Comparison of ENCODE assay signal across 12 cellular contexts in the genomic region with DNA sequence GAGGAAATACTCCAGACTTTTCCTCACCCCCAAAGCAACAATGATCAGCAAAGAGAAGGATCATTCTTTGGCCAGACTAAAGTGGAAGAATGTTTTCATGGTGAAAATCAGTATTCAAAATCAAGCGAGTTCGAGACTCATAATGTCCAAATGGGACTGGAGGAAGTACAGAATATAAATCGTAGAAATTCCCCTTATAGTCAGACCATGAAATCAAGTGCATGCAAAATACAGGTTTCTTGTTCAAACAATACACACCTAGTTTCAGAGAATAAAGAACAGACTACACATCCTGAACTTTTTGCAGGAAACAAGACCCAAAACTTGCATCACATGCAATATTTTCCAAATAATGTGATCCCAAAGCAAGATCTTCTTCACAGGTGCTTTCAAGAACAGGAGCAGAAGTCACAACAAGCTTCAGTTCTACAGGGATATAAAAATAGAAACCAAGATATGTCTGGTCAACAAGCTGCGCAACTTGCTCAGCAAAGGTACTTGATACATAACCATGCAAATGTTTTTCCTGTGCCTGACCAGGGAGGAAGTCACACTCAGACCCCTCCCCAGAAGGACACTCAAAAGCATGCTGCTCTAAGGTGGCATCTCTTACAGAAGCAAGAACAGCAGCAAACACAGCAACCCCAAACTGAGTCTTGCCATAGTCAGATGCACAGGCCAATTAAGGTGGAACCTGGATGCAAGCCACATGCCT.
DNase-seq lines count a peak whose midpoint lies in the region; ATAC-seq and TF ChIP-seq lines count a peak whose summit lies in the region.
"Had no signal": no experiment of that assay in that cellular context is flagged by ENCODE, and none has a peak within 500 bp of the region (broad histone marks: within the 10 kb centered on the region; RNA-seq: fewer than 3 reads in every experiment).

No MANE protein-coding gene starts in this region.

- peak; percentile 17 for DNase-seq in GM20000 (ENCODE audit: low spot score)
- DNase-seq in central memory CD8-positive, alpha-beta T cell (ENCODE audit: low spot score in 2 of 2): no peak
- no peak for DNase-seq in T-helper 2 cell treated with Interferon-gamma antibody and Interleukin-4, amounts not matched to agents 5 μg/mL and 100 μg/mL, for 36 hours (ENCODE audit: low spot score)
- no peak for DNase-seq in GDM1 (lab: John Stamatoyannopoulos, UW)
- DNase-seq in NCI-H446 (lab: John Stamatoyannopoulos, UW): no peak
- DNase-seq: activated CD8-positive, alpha-beta memory T cell treated with anti-CD3 and anti-CD28 coated beads, Interleukin-2, amount 50 U/mL, for 4 hours; DMS153; HFFc6; NCI-H2029 treated with DMSO at 0.1 percent for 48 hours had no signal

- H3K36me3 Mint-ChIP-seq in central memory CD8-positive, alpha-beta T cell (ENCODE audit: insufficient read depth): peaks cover 21% of the 10 kb centered on the region
- H3K36me3 Mint-ChIP-seq in T-helper 2 cell treated with Interferon-gamma antibody and Interleukin-4, amounts not matched to agents 5 μg/mL and 100 μg/mL, for 36 hours (ENCODE audit: low read depth): peaks cover 49% of the 10 kb centered on the region

- H3K9me3 Mint-ChIP-seq in central memory CD8-positive, alpha-beta T cell: no peaks in the 10 kb centered on the region
- no peaks in the 10 kb centered on the region for H3K9me3 Mint-ChIP-seq in T-helper 2 cell treated with Interferon-gamma antibody and Interleukin-4, amounts not matched to agents 5 μg/mL and 100 μg/mL, for 36 hours
- H3K9me3 Mint-ChIP-seq: HFFc6 had no signal

- H3K27me3 Mint-ChIP-seq in central memory CD8-positive, alpha-beta T cell: no peaks in the 10 kb centered on the region
- no peaks in the 10 kb centered on the region for H3K27me3 Mint-ChIP-seq in T-helper 2 cell treated with Interferon-gamma antibody and Interleukin-4, amounts not matched to agents 5 μg/mL and 100 μg/mL, for 36 hours (ENCODE audit: low read depth)

- H3K27ac Mint-ChIP-seq in central memory CD8-positive, alpha-beta T cell (ENCODE audit: low read depth): peak overlapping the region; percentile 7
- no peak overlapping the region for H3K27ac Mint-ChIP-seq in T-helper 2 cell treated with Interferon-gamma antibody and Interleukin-4, amounts not matched to agents 5 μg/mL and 100 μg/mL, for 36 hours
- H3K27ac Mint-ChIP-seq: HFFc6 had no signal

- ATAC-seq in GM18519 (IDR thresholded peaks at IDR 0.05; ENCODE audit: low FRiP score, unreplicated experiment) (peak; percentile 51), HG03064 (IDR thresholded peaks at IDR 0.05; ENCODE audit: low read depth, unreplicated experiment) (peak; percentile 83), HG03342 (IDR thresholded peaks at IDR 0.05; ENCODE audit: unreplicated experiment) (no peak)
- ATAC-seq in central memory CD8-positive, alpha-beta T cell (replicated peaks; ENCODE audit: extremely low read depth, poor library complexity, severe bottlenecking): no peak

- no peak overlapping the region for H3K4me3 Mint-ChIP-seq in central memory CD8-positive, alpha-beta T cell
- no peak overlapping the region for H3K4me3 Mint-ChIP-seq in T-helper 2 cell treated with Interferon-gamma antibody and Interleukin-4, amounts not matched to agents 5 μg/mL and 100 μg/mL, for 36 hours
- H3K4me3 Mint-ChIP-seq: HFFc6 had no signal

- no peak for TF ChIP-seq CTCF in GM20000 (IDR thresholded peaks at IDR 0.05; ENCODE audit: extremely low read depth, missing control alignments)

- peaks cover 27% of the 10 kb centered on the region for H3K4me1 Mint-ChIP-seq in central memory CD8-positive, alpha-beta T cell
- peaks cover 11% of the 10 kb centered on the region for H3K4me1 Mint-ChIP-seq in T-helper 2 cell treated with Interferon-gamma antibody and Interleukin-4, amounts not matched to agents 5 μg/mL and 100 μg/mL, for 36 hours (ENCODE audit: low read depth)

Comparison
In these comparisons a context has a peak if more than half of its experiments do, and no peak if none do; other contexts are left out.
1. ATAC-seq: peak in GM18519 (single experiment) and HG03064 (single experiment); none in central memory CD8-positive, alpha-beta T cell (single experiment) and HG03342 (single experiment).